Comparison of ENCODE assay signal across 9 cellular contexts in the genomic region with DNA sequence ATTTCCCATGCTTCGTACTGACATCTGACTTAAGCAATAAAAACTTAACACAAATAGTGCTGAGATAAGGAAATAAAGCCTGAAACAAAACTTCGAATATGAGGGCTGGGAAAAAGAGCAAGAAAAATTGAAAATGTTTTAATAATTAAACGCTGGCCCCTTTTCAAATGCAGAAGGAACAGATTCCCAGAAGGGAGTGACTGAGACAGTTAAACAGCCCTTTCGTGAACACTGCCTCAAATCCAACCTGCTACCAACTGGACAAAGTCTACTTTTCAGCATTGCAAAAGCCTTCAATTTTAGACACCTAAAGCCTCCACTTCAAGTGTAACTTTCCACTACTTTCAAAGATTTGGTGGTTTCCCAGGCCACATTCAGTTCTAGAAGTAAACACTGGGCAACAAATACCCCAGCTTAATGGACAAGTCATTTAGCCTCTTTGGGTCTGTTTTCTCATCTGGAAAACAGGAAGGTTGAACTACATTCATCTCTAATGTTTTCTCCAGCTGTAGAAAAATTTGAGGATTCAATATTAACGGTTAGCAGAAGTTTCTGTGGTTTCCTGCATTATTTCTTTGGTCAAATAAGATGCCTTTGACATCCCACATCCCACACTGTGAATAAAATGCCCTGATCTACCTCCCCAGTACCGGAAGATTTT. TPM values are rescaled to one million over a fixed set of nuclear protein-coding genes. Genes with fewer than 3 reads are reported as not detected.
DNase-seq lines count a peak whose midpoint lies in the region; ATAC-seq and TF ChIP-seq lines count a peak whose summit lies in the region.
"Had no signal": no experiment of that assay in that cellular context is flagged by ENCODE, and none has a peak within 500 bp of the region (broad histone marks: within the 10 kb centered on the region; RNA-seq: fewer than 3 reads in every experiment).

No MANE protein-coding gene starts in this region.

- peaks cover 18 to 38% (median 26%) of the 10 kb centered on the region in 4 donors for H3K4me1 ChIP-seq in upper lobe of left lung
- H3K4me1 ChIP-seq in foreskin keratinocyte: peaks cover 5% of the 10 kb centered on the region

- H3K36me3 Mint-ChIP-seq in activated naive CD4-positive, alpha-beta T cell treated with anti-CD3 and anti-CD28 coated beads, Interleukin-2, amount 10 ng/mL, durations not matched to agents 7 days and 5 days: peaks cover 31% of the 10 kb centered on the region
- H3K36me3 Mint-ChIP-seq in T-helper 2 cell treated with Interferon-gamma antibody and Interleukin-4, amounts not matched to agents 5 μg/mL and 100 μg/mL, for 36 hours (ENCODE audit: low read depth): peaks cover 20% of the 10 kb centered on the region

- TF ChIP-seq EP300 in upper lobe of left lung (IDR thresholded peaks at IDR 0.05): no peak

- no peak overlapping the region for H3K4me3 ChIP-seq in upper lobe of left lung

- peaks cover 63% of the 10 kb centered on the region for H3K4me1 Mint-ChIP-seq in activated naive CD4-positive, alpha-beta T cell treated with anti-CD3 and anti-CD28 coated beads, Interleukin-2, amount 10 ng/mL, durations not matched to agents 7 days and 5 days
- H3K4me1 Mint-ChIP-seq in T-helper 2 cell treated with Interferon-gamma antibody and Interleukin-4, amounts not matched to agents 5 μg/mL and 100 μg/mL, for 36 hours (ENCODE audit: low read depth): peaks cover 56% of the 10 kb centered on the region

- TF ChIP-seq POLR2A in upper lobe of left lung (IDR thresholded peaks at IDR 0.05): no peak

- no peaks in the 10 kb centered on the region for H3K27me3 Mint-ChIP-seq in activated naive CD4-positive, alpha-beta T cell treated with anti-CD3 and anti-CD28 coated beads, Interleukin-2, amount 10 ng/mL, durations not matched to agents 7 days and 5 days
- no peaks in the 10 kb centered on the region for H3K27me3 Mint-ChIP-seq in T-helper 2 cell treated with Interferon-gamma antibody and Interleukin-4, amounts not matched to agents 5 μg/mL and 100 μg/mL, for 36 hours (ENCODE audit: low read depth)

- H3K4me3 Mint-ChIP-seq in activated naive CD4-positive, alpha-beta T cell treated with anti-CD3 and anti-CD28 coated beads, Interleukin-2, amount 10 ng/mL, durations not matched to agents 7 days and 5 days: peak overlapping the region; percentile 37
- peak overlapping the region; percentile 72 for H3K4me3 Mint-ChIP-seq in T-helper 2 cell treated with Interferon-gamma antibody and Interleukin-4, amounts not matched to agents 5 μg/mL and 100 μg/mL, for 36 hours

- H3K36me3 ChIP-seq in upper lobe of left lung: no peaks in the 10 kb centered on the region

- no peak for DNase-seq in activated naive CD4-positive, alpha-beta T cell treated with anti-CD3 and anti-CD28 coated beads, Interleukin-2, amount 10 ng/mL, durations not matched to agents 7 days and 5 days
- DNase-seq in activated naive CD4-positive, alpha-beta T cell (lab: John Stamatoyannopoulos, UW): no peak
- peak; percentile 13 for DNase-seq in T-helper 2 cell treated with Interferon-gamma antibody and Interleukin-4, amounts not matched to agents 5 μg/mL and 100 μg/mL, for 36 hours (ENCODE audit: low spot score)
- peak; percentile 64 for DNase-seq in iris pigment epithelial cell (ENCODE audit: low read depth)
- DNase-seq in upper lobe of left lung: no peak
- no peak for DNase-seq in SW480 (ENCODE audit: low spot score)
- DNase-seq in NCI-H526 (lab: John Stamatoyannopoulos, UW): no peak
- DNase-seq in foreskin keratinocyte: no peak
- DNase-seq: COR-L47 had no signal

- H3K9me3 Mint-ChIP-seq in activated naive CD4-positive, alpha-beta T cell treated with anti-CD3 and anti-CD28 coated beads, Interleukin-2, amount 10 ng/mL, durations not matched to agents 7 days and 5 days: no peaks in the 10 kb centered on the region
- no peaks in the 10 kb centered on the region for H3K9me3 Mint-ChIP-seq in T-helper 2 cell treated with Interferon-gamma antibody and Interleukin-4, amounts not matched to agents 5 μg/mL and 100 μg/mL, for 36 hours

- CTCF ChIA-PET in activated naive CD4-positive, alpha-beta T cell treated with anti-CD3 and anti-CD28 coated beads, Interleukin-2, amount 10 ng/mL, durations not matched to agents 7 days and 5 days (lab: Charles Lee): interaction anchor here (1.0 to 2.5 kb wide), 5 partner anchors 13 to 55 kb away, joined by 3 to 11 read pairs (median 4); no protein-coding TSS in a partner anchor

- peak in 1 of 2 donors; percentile 31 for ATAC-seq in upper lobe of left lung (ENCODE audit: low FRiP score in 2 of 2)
- ATAC-seq in foreskin keratinocyte: no peak

- peak overlapping the region; percentile 55 to 74 (median 64) for H3K27ac ChIP-seq in upper lobe of left lung
- no peak overlapping the region for H3K27ac ChIP-seq in foreskin keratinocyte

- H3K27me3 ChIP-seq in upper lobe of left lung: no peaks in the 10 kb centered on the region
- no peaks in the 10 kb centered on the region for H3K27me3 ChIP-seq in foreskin keratinocyte

- no peak for TF ChIP-seq CTCF in upper lobe of left lung (IDR thresholded peaks at IDR 0.05)
- no peak for TF ChIP-seq CTCF in foreskin keratinocyte (conservative IDR thresholded peaks at IDR 0.05)

- H3K9me3 ChIP-seq in upper lobe of left lung: no peaks in the 10 kb centered on the region

- WGBS in upper lobe of left lung, 2 donors: 29 to 34% methylated on average over 6 of the region's 6 CpGs

- peak overlapping the region; percentile 93 for H3K27ac Mint-ChIP-seq in activated naive CD4-positive, alpha-beta T cell treated with anti-CD3 and anti-CD28 coated beads, Interleukin-2, amount 10 ng/mL, durations not matched to agents 7 days and 5 days
- peak overlapping the region; percentile 86 for H3K27ac Mint-ChIP-seq in T-helper 2 cell treated with Interferon-gamma antibody and Interleukin-4, amounts not matched to agents 5 μg/mL and 100 μg/mL, for 36 hours

RNA-seq across cellular contexts. Expression of a gene that starts 11.8 kb away (rescaled TPM):
- total RNA-seq in upper lobe of left lung (10 to 100 TPM; 17.6 to 30.8 (median 25.3) TPM), foreskin keratinocyte (22.1 and 23.6 TPM in 2 replicates)
- polyA plus RNA-seq in foreskin keratinocyte: 6.1 and 7.0 TPM in 2 replicates

Comparison
In these comparisons a context has a peak if more than half of its experiments do, and no peak if none do; other contexts are left out.
1. DNase-seq: peak in T-helper 2 cell treated with Interferon-gamma antibody and Interleukin-4, amounts not matched to agents 5 μg/mL and 100 μg/mL, for 36 hours (single experiment) and iris pigment epithelial cell (single experiment); none in activated naive CD4-positive, alpha-beta T cell treated with anti-CD3 and anti-CD28 coated beads, Interleukin-2, amount 10 ng/mL, durations not matched to agents 7 days and 5 days (single experiment), activated naive CD4-positive, alpha-beta T cell (0 of 4), upper lobe of left lung (0 of 2), SW480 (single experiment), NCI-H526 (0 of 2) and foreskin keratinocyte (0 of 2).